1 cellular context compared by ENCODE assay signal in the genomic region with DNA sequence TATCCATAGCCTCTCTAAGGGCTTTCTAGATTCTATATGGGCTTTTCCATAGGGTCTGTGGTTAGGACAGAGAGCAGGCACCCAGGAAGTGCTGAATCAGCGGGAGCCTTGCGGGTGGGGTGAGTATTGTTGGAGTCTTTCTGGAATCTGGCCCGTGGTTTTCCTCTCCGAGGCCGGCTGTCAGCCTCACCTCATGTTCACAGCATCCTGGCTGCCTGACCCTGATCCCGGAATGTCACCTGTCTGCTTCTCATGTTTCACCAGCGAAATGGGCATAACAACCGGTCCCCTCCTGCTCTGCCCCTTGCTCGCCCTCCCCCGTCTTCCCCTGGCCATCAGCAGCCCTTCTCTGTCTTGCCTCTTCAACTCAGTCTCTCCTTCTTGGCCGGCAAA.
TF ChIP-seq lines count a peak whose summit lies in the region.

No MANE protein-coding gene starts in this region.

TF ChIP-seq in GM23338, 12 proteins besides CTCF, POLR2A, EP300 and RAD21 (continued from another document):
- TF ChIP-seq, protein P1, sequence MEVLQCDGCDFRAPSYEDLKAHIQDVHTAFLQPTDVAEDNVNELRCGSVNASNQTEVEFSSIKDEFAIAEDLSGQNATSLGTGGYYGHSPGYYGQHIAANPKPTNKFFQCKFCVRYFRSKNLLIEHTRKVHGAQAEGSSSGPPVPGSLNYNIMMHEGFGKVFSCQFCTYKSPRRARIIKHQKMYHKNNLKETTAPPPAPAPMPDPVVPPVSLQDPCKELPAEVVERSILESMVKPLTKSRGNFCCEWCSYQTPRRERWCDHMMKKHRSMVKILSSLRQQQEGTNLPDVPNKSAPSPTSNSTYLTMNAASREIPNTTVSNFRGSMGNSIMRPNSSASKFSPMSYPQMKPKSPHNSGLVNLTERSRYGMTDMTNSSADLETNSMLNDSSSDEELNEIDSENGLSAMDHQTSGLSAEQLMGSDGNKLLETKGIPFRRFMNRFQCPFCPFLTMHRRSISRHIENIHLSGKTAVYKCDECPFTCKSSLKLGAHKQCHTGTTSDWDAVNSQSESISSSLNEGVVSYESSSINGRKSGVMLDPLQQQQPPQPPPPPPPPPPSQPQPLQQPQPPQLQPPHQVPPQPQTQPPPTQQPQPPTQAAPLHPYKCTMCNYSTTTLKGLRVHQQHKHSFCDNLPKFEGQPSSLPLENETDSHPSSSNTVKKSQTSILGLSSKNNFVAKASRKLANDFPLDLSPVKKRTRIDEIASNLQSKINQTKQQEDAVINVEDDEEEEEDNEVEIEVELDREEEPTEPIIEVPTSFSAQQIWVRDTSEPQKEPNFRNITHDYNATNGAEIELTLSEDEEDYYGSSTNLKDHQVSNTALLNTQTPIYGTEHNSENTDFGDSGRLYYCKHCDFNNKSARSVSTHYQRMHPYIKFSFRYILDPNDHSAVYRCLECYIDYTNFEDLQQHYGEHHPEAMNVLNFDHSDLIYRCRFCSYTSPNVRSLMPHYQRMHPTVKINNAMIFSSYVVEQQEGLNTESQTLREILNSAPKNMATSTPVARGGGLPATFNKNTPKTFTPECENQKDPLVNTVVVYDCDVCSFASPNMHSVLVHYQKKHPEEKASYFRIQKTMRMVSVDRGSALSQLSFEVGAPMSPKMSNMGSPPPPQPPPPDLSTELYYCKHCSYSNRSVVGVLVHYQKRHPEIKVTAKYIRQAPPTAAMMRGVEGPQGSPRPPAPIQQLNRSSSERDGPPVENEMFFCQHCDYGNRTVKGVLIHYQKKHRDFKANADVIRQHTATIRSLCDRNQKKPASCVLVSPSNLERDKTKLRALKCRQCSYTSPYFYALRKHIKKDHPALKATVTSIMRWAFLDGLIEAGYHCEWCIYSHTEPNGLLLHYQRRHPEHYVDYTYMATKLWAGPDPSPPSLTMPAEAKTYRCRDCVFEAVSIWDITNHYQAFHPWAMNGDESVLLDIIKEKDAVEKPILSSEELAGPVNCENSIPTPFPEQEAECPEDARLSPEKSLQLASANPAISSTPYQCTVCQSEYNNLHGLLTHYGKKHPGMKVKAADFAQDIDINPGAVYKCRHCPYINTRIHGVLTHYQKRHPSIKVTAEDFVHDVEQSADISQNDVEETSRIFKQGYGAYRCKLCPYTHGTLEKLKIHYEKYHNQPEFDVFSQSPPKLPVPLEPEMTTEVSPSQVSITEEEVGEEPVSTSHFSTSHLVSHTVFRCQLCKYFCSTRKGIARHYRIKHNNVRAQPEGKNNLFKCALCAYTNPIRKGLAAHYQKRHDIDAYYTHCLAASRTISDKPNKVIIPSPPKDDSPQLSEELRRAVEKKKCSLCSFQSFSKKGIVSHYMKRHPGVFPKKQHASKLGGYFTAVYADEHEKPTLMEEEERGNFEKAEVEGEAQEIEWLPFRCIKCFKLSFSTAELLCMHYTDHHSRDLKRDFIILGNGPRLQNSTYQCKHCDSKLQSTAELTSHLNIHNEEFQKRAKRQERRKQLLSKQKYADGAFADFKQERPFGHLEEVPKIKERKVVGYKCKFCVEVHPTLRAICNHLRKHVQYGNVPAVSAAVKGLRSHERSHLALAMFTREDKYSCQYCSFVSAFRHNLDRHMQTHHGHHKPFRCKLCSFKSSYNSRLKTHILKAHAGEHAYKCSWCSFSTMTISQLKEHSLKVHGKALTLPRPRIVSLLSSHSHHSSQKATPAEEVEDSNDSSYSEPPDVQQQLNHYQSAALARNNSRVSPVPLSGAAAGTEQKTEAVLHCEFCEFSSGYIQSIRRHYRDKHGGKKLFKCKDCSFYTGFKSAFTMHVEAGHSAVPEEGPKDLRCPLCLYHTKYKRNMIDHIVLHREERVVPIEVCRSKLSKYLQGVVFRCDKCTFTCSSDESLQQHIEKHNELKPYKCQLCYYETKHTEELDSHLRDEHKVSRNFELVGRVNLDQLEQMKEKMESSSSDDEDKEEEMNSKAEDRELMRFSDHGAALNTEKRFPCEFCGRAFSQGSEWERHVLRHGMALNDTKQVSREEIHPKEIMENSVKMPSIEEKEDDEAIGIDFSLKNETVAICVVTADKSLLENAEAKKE (CRISPR knock-in tag; IDR thresholded peaks at IDR 0.05), result no peak
- TF ChIP-seq, protein P2, sequence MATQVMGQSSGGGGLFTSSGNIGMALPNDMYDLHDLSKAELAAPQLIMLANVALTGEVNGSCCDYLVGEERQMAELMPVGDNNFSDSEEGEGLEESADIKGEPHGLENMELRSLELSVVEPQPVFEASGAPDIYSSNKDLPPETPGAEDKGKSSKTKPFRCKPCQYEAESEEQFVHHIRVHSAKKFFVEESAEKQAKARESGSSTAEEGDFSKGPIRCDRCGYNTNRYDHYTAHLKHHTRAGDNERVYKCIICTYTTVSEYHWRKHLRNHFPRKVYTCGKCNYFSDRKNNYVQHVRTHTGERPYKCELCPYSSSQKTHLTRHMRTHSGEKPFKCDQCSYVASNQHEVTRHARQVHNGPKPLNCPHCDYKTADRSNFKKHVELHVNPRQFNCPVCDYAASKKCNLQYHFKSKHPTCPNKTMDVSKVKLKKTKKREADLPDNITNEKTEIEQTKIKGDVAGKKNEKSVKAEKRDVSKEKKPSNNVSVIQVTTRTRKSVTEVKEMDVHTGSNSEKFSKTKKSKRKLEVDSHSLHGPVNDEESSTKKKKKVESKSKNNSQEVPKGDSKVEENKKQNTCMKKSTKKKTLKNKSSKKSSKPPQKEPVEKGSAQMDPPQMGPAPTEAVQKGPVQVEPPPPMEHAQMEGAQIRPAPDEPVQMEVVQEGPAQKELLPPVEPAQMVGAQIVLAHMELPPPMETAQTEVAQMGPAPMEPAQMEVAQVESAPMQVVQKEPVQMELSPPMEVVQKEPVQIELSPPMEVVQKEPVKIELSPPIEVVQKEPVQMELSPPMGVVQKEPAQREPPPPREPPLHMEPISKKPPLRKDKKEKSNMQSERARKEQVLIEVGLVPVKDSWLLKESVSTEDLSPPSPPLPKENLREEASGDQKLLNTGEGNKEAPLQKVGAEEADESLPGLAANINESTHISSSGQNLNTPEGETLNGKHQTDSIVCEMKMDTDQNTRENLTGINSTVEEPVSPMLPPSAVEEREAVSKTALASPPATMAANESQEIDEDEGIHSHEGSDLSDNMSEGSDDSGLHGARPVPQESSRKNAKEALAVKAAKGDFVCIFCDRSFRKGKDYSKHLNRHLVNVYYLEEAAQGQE (IDR thresholded peaks at IDR 0.05; ENCODE audit: unreplicated experiment), result no peak
- TF ChIP-seq, protein P3, sequence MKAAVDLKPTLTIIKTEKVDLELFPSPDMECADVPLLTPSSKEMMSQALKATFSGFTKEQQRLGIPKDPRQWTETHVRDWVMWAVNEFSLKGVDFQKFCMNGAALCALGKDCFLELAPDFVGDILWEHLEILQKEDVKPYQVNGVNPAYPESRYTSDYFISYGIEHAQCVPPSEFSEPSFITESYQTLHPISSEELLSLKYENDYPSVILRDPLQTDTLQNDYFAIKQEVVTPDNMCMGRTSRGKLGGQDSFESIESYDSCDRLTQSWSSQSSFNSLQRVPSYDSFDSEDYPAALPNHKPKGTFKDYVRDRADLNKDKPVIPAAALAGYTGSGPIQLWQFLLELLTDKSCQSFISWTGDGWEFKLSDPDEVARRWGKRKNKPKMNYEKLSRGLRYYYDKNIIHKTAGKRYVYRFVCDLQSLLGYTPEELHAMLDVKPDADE (IDR thresholded peaks at IDR 0.05), result no peak
TF ChIP-seq in GM23338: peak in this region for 0.
